Comparison of ENCODE assay signal across 22 cellular contexts in the genomic region with DNA sequence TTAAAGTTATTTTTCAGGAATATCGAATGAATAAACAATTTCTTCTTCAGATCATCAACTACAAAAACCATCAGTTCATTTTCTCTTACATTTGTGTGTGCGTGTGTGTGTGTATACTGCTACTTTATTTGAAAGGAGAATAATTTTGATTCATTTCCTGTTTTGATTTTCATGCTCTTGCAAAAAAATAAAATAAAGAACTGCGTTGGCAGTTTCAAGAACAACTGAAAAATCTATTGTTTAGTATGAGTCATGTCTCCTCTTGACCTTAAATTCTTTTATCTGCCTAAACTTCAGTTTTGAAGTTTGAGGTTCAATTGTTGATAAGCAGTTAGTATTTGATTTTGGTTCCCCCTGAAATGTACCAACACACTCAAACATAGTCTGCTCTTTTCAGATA.
"Had no signal": no experiment of that assay in that cellular context is flagged by ENCODE, and none has a peak within 500 bp of the region (broad histone marks: within the 10 kb centered on the region; RNA-seq: fewer than 3 reads in every experiment).

No MANE protein-coding gene starts in this region.

- H3K9me3 ChIP-seq: adrenal gland had no signal

- H3K27me3 ChIP-seq: adrenal gland had no signal

- H3K4me2 ChIP-seq: PC-9 had no signal

- FAIRE-seq: TTC549 had no signal

- ATAC-seq: activated CD8-positive, alpha-beta T cell treated with anti-CD3 and anti-CD28 coated beads for 36 hours; T-cell had no signal

- H3K36me3 ChIP-seq: adrenal gland had no signal

- H3K4me3 ChIP-seq: adrenal gland, PC-9 had no signal

- H2AFZ ChIP-seq: PC-9 had no signal

- H3K27ac ChIP-seq: adrenal gland, PC-9 had no signal

- DNase-seq: activated CD4-positive, alpha-beta T cell treated with anti-CD3 and anti-CD28 coated beads, Interleukin-2, amount 10 ng/mL, durations not matched to agents 7 days and 5 days; activated CD4-positive, CD25-positive, alpha-beta regulatory T cell; activated CD8-positive, alpha-beta memory T cell treated with anti-CD3 and anti-CD28 coated beads, Interleukin-2, amount 50 U/mL, for 4 hours; activated CD8-positive, alpha-beta T cell treated with anti-CD3 and anti-CD28 coated beads for 36 hours; activated naive CD4-positive, alpha-beta T cell treated with anti-CD3 and anti-CD28 coated beads, Interleukin-2, amount 50 U/mL, for 16 hours; activated naive CD8-positive, alpha-beta T cell treated with anti-CD3 and anti-CD28 coated beads, Interleukin-2, amount 10 ng/mL, durations not matched to agents 7 days and 5 days; activated T-cell treated with anti-CD3 and anti-CD28 coated beads, Interleukin-2, amount 50 U/mL, for 1 hour; adrenal gland; anterior cingulate cortex; cerebellar nuclear complex; KG1; NCI-H1092 treated with DMSO at 0.1 percent for 48 hours; NCI-H1436; NCI-H1694 treated with DMSO at 0.1 percent for 48 hours; NCI-H2081; NCI-H510A treated with DMSO at 0.1 percent for 48 hours; PC-9; SHP77 treated with DMSO at 0.1 percent for 48 hours; T-cell; T-helper 2 cell; T1000 had no signal
